ENCODE assay signal across 8 cellular contexts in the genomic region with DNA sequence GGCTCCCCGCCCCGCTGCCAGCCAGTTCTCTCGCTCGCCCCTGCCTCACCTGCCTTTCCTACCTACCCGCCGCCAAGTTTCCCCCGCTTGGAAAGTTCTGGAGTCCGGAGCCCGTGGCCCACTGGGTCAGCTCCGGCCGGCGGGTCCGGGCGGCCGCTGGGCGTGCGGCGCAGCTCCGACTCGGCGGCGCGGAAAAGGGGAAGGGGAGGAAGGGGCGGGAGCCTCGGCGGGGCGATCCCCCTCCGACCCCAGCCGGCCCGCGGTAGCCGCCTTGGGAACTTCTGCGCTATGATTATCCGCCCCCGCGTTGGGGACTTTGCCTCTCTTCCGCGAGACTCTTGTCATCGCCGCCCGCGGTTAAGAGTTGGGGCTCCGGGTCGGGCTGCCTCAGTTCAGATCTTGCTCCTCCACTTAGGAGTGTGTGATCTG. TPM values are rescaled to one million over a fixed set of nuclear protein-coding genes. Genes with fewer than 3 reads are reported as not detected.
DNase-seq lines count a peak whose midpoint lies in the region; ATAC-seq and TF ChIP-seq lines count a peak whose summit lies in the region.

No MANE protein-coding gene starts in this region.

- H3K36me3 ChIP-seq in brain microvascular endothelial cell (replicated peaks), result no peaks in the 10 kb centered on the region

- DNase-seq in NCI-H1417 (lab: John Stamatoyannopoulos, UW), result peak in 2 of 3 experiments; percentile 82 to 83
- DNase-seq in NCI-H1417 treated with DMSO at 0.1 percent for 48 hours (lab: John Stamatoyannopoulos, UW), result no peak
- peak; percentile 18 for DNase-seq in T-helper 22 cell (ENCODE audit: low read depth)
- no peak for DNase-seq in brain microvascular endothelial cell
- peak; percentile 64 for DNase-seq in left lobe of liver (ENCODE audit: low spot score)
- peak; percentile 12 to 54 (median 13) for DNase-seq in stimulated activated CD4-positive, alpha-beta T cell treated with anti-CD3 and anti-CD28 coated beads, TNF-alpha, amount 100 ng/mL, for 1 hour (ENCODE audit: low read depth in 3 of 3, low spot score in 1 of 3)
- no peak for DNase-seq in midbrain (lab: John Stamatoyannopoulos, UW)

- TF ChIP-seq CTCF in brain microvascular endothelial cell (IDR thresholded peaks at IDR 0.05; ENCODE audit: low read depth, low read length, missing control alignments), result no peak

- no peak overlapping the region for H3K27ac ChIP-seq in brain microvascular endothelial cell

- in situ Hi-C loops in brain microvascular endothelial cell (cut with HindIII; ENCODE audit: low pct_ligation_motif_present, low sequenced_read_pairs), result no loop called here

- H3K4me3 ChIP-seq in brain microvascular endothelial cell (ENCODE audit: low read depth, low read length), result peak overlapping the region; percentile 59

- H3K27me3 ChIP-seq in brain microvascular endothelial cell (replicated peaks), result peaks cover 31% of the 10 kb centered on the region

- ATAC-seq in HG03175 (IDR thresholded peaks at IDR 0.05; ENCODE audit: unreplicated experiment) (peak; percentile 12), left lobe of liver (peak; percentile 59)

RNA-seq across cellular contexts. Expression of a gene that starts 31.0 kb away (rescaled TPM):
- total RNA-seq in left lobe of liver, result 70.3 TPM

RNA-seq across cellular contexts. Expression of a gene that starts 56.4 kb away (rescaled TPM):
- total RNA-seq in left lobe of liver, result 1.2 TPM

Comparison
In these comparisons a context has a peak if more than half of its experiments do, and no peak if none do; other contexts are left out.
1. DNase-seq: peak in NCI-H1417 (2 of 3), T-helper 22 cell (single experiment), left lobe of liver (single experiment) and stimulated activated CD4-positive, alpha-beta T cell treated with anti-CD3 and anti-CD28 coated beads, TNF-alpha, amount 100 ng/mL, for 1 hour (3 of 3); none in NCI-H1417 treated with DMSO at 0.1 percent for 48 hours (single experiment), brain microvascular endothelial cell (single experiment) and midbrain (single experiment).